Comparison of ENCODE assay signal across 9 cellular contexts in the genomic region with DNA sequence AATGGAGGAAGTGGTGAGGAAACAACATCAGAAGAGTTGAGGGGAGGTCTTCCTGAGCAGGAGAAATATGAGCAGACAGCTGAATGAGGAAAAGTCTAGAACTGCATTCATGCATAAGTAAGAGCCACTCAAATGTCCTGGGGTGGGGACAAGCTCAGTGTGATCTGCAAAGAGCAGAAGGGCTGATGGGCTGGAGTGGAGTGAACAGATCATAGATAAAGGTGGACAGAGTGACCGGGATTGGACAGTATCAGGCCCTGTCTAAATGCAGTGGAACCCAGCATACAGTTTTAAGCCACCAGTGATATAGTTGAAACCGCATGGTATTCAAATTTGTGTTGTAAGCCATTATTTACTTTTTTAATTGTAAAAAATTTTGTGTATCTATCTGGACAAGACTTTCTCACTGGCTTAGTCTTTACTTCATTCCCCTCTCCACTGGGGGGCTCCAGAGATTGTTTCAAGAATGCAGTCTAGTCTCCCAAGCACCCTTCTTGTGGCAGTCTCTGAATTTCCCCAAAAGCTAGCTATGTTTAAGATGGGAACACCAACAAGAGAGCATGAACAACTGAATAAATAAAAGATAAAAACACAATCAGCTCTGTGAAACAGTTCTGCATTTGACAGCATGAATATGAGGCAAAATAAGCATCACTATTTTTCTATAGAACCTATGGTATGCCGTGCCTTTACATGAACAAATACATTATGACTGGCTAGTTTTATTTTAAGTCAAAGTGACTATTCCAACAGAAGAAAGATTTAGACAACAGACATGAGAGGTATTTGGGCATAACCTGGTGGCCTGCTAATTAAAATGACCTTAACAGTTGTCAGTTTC. TPM values are rescaled to one million over a fixed set of nuclear protein-coding genes. Genes with fewer than 3 reads are reported as not detected.
DNase-seq lines count a peak whose midpoint lies in the region; ATAC-seq and TF ChIP-seq lines count a peak whose summit lies in the region.
"Had no signal": no experiment of that assay in that cellular context is flagged by ENCODE, and none has a peak within 500 bp of the region (broad histone marks: within the 10 kb centered on the region; RNA-seq: fewer than 3 reads in every experiment).

No MANE protein-coding gene starts in this region.

- H3K9me3 ChIP-seq in WERI-Rb-1 (ENCODE audit: severe bottlenecking) (no peaks in the 10 kb centered on the region), right atrium auricular region (no peaks in the 10 kb centered on the region), thoracic aorta (no peaks in the 10 kb centered on the region)

- H3K27me3 ChIP-seq in WERI-Rb-1 (ENCODE audit: insufficient read depth, low read depth, severe bottlenecking) (no peaks in the 10 kb centered on the region), right atrium auricular region (no peaks in the 10 kb centered on the region), thoracic aorta (replicated peaks; ENCODE audit: insufficient read depth) (no peaks in the 10 kb centered on the region)

- H3K4me1 ChIP-seq in right atrium auricular region (no peaks in the 10 kb centered on the region), thoracic aorta (ENCODE audit: control insufficient read depth in 1 of 2, low read depth in 2 of 2) (no peaks in the 10 kb centered on the region)

- peak; percentile 16 for DNase-seq in AG09309 (ENCODE audit: low read depth)
- peak; percentile 18 for DNase-seq in MV-4-11 (lab: John Stamatoyannopoulos, UW)
- peak; percentile 56 for DNase-seq in WERI-Rb-1
- no peak for DNase-seq in right atrium auricular region (ENCODE audit: low spot score)
- no peak for DNase-seq in thoracic aorta (ENCODE audit: low spot score)
- DNase-seq in DMS153 treated with DMSO at 0.1 percent for 48 hours (lab: John Stamatoyannopoulos, UW; ENCODE audit: unreplicated experiment), result no peak
- no peak for DNase-seq in retina

- no peak overlapping the region for H3K4me3 ChIP-seq in AG09309 (ENCODE audit: control insufficient read depth, low read depth, low read length)
- H3K4me3 ChIP-seq in WERI-Rb-1 (ENCODE audit: low read depth, low read length), result no peak overlapping the region
- no peak overlapping the region for H3K4me3 ChIP-seq in right atrium auricular region
- no peak overlapping the region for H3K4me3 ChIP-seq in thoracic aorta

- H3K36me3 ChIP-seq in WERI-Rb-1 (no peaks in the 10 kb centered on the region), right atrium auricular region (no peaks in the 10 kb centered on the region), thoracic aorta (no peaks in the 10 kb centered on the region)

- TF ChIP-seq CTCF in AG09309 (IDR thresholded peaks at IDR 0.05; ENCODE audit: control insufficient read depth, insufficient read depth, low read depth, low read length, missing control alignments) (peak; percentile 75), WERI-Rb-1 (IDR thresholded peaks at IDR 0.05; ENCODE audit: low read depth, low read length) (peak; percentile 53), right atrium auricular region (IDR thresholded peaks at IDR 0.05) (peak; percentile 58 to 75), thoracic aorta (IDR thresholded peaks at IDR 0.05) (peak; percentile 72)

- ATAC-seq in GM18511 (IDR thresholded peaks at IDR 0.05; ENCODE audit: unreplicated experiment), result peak; percentile 73
- ATAC-seq in thoracic aorta (ENCODE audit: insufficient number of reproducible peaks, low FRiP score, low read depth), result peak; percentile 90

- H3K27ac ChIP-seq in WERI-Rb-1, result no peak overlapping the region
- H3K27ac ChIP-seq in right atrium auricular region, result no peak overlapping the region
- H3K27ac ChIP-seq in thoracic aorta, result no peak overlapping the region
- H3K27ac ChIP-seq: epithelial cell of prostate had no signal

RNA-seq across cellular contexts. Expression of a gene that starts 10.7 kb away (rescaled TPM):
- total RNA-seq in right atrium auricular region (under 1 TPM; 0.22 to 0.39 TPM), thoracic aorta (1 to 10 TPM; 8.0 to 9.5 TPM)

Comparison
In these comparisons a context has a peak if more than half of its experiments do, and no peak if none do; other contexts are left out.
1. DNase-seq: peak in AG09309 (single experiment), MV-4-11 (single experiment) and WERI-Rb-1 (single experiment); none in right atrium auricular region (single experiment), thoracic aorta (single experiment), DMS153 treated with DMSO at 0.1 percent for 48 hours (single experiment) and retina (single experiment).
2. RNA of a gene that starts 10.7 kb away (total RNA-seq): 8.0 to 9.5 TPM in thoracic aorta; 0.22 to 0.39 TPM in right atrium auricular region; every median in the first group is over 4 times any median in the second.
3. Peak in every context shown above with its lines, with median percentiles within 50 percentile points of each other: CTCF ChIP-seq.